Comparison of ENCODE assay signal across 14 cellular contexts in genomic region chr2:172921538-172922236, GRCh38.
DNase-seq lines count a peak whose midpoint lies in the region; ATAC-seq, FAIRE-seq and TF ChIP-seq lines count a peak whose summit lies in the region.
"Had no signal": no experiment of that assay in that cellular context is flagged by ENCODE, and none has a peak within 500 bp of the region (broad histone marks: within the 10 kb centered on the region; RNA-seq: fewer than 3 reads in every experiment).

No MANE protein-coding gene starts in this region.

- no peak overlapping the region for H2BK120ac ChIP-seq in IMR-90 (ENCODE audit: low read depth, low read length)

- H3K9me3 ChIP-seq in IMR-90 (ENCODE audit: control insufficient read depth, insufficient read depth, low read length) (no peaks in the 10 kb centered on the region), keratinocyte (ENCODE audit: control insufficient read depth, low read depth, low read length) (no peaks in the 10 kb centered on the region)
- H3K9me3 ChIP-seq: vagina had no signal

- H3K4me3 ChIP-seq in IMR-90 (ENCODE audit: insufficient read depth, low read depth, low read length) = no peak overlapping the region
- no peak overlapping the region for H3K4me3 ChIP-seq in keratinocyte (ENCODE audit: control insufficient read depth in 2 of 3, extremely low read depth in 1 of 3, insufficient read depth in 2 of 3, low read depth in 1 of 3, low read length in 3 of 3)
- H3K4me3 ChIP-seq: vagina had no signal

- H3K27me3 ChIP-seq in IMR-90 (ENCODE audit: control insufficient read depth, insufficient read depth, low read length) (no peaks in the 10 kb centered on the region), keratinocyte (ENCODE audit: control insufficient read depth, extremely low read depth, insufficient read depth, low read length) (no peaks in the 10 kb centered on the region)
- H3K27me3 ChIP-seq: vagina had no signal

- H4K91ac ChIP-seq in IMR-90 (ENCODE audit: insufficient read depth, low read depth, low read length) = no peak overlapping the region

- H3K79me1 ChIP-seq in IMR-90 (ENCODE audit: low read depth in 1 of 2, low read length in 2 of 2) = no peaks in the 10 kb centered on the region

- POLR2A ChIA-PET in IMR-90 (lab: Charles Lee; ENCODE audit: unreplicated experiment) (interaction anchor here (0.9 kb wide), 1 partner anchor 9 kb away, joined by 3 read pairs; no protein-coding TSS in a partner anchor), RWPE1 (lab: Yijun Ruan, JAX; ENCODE audit: low non-redundant PET) (interaction anchor here (0.7 kb wide), 1 partner anchor 97 kb away, joined by 3 read pairs; no protein-coding TSS in a partner anchor)

- H2BK5ac ChIP-seq in IMR-90 (ENCODE audit: low read depth, low read length, poor library complexity, severe bottlenecking) = no peak overlapping the region

- H3K27ac ChIP-seq in IMR-90 (ENCODE audit: insufficient read depth, low read length) (no peak overlapping the region), caudate nucleus (ENCODE audit: low read depth, low read length) (peak overlapping the region; percentile 85), keratinocyte (ENCODE audit: control insufficient read depth, insufficient read depth, low read length) (no peak overlapping the region), RWPE1 (no peak overlapping the region)
- H3K27ac ChIP-seq: epithelial cell of prostate, vagina had no signal

- H3K14ac ChIP-seq in IMR-90 (replicated peaks; ENCODE audit: low read depth, low read length) = no peak overlapping the region

- no peak overlapping the region for H2BK15ac ChIP-seq in IMR-90 (ENCODE audit: low read depth, low read length)

- H3K4ac ChIP-seq in IMR-90 (ENCODE audit: low read depth, low read length) = no peak overlapping the region

- ATAC-seq in IMR-90 (ENCODE audit: low read depth) = peak; percentile 89
- ATAC-seq in GM21390 (IDR thresholded peaks at IDR 0.05; ENCODE audit: unreplicated experiment) = no peak
- ATAC-seq: stimulated activated naive B cell treated with anti-CD40 and anti-IgM and Interleukin-4, amounts not matched to agents 10 μg/mL and 1 μg/mL and 100 μg/mL, for 72 hours had no signal

- H4K5ac ChIP-seq in IMR-90 (ENCODE audit: low read depth, low read length) = no peak overlapping the region

- no peak overlapping the region for H3K56ac ChIP-seq in IMR-90 (ENCODE audit: extremely low read depth, insufficient read depth, low read length)

- peak; percentile 88 for FAIRE-seq in keratinocyte (lab: Jason Lieb, UNC)
- no peak for FAIRE-seq in frontal cortex (lab: Jason Lieb, UNC)

- in situ Hi-C loops in ACHN (cut with HindIII; ENCODE audit: low pct_ligation_motif_present, low pct_unique_long_range_greater_than_20kb, low sequenced_read_pairs) = no loop called here
- in situ Hi-C loops in IMR-90 (cut with MboI; ENCODE audit: low sequenced_read_pairs) = no loop called here

- H3K4me1 ChIP-seq in IMR-90 (ENCODE audit: control insufficient read depth, insufficient read depth, low read length) = peaks cover 6% of the 10 kb centered on the region; the same call in 1 of the 2 replicates
- peaks cover 8% of the 10 kb centered on the region for H3K4me1 ChIP-seq in keratinocyte (ENCODE audit: control insufficient read depth, extremely low read depth, insufficient read depth, low read length)
- H3K4me1 ChIP-seq: vagina had no signal

- no peaks in the 10 kb centered on the region for H3K79me2 ChIP-seq in keratinocyte (ENCODE audit: control insufficient read depth, insufficient read depth, low read length)

- no peak overlapping the region for H2BK20ac ChIP-seq in IMR-90 (ENCODE audit: low read depth, low read length)

- intact Hi-C loops in IMR-90 (cut with micrococcal nuclease) = loop anchor here (5.0 kb wide), 1 partner anchor 39 kb away; no protein-coding TSS in a partner anchor

- H2AK9ac ChIP-seq in IMR-90 (replicated peaks; ENCODE audit: low read depth, low read length, poor library complexity) = no peak overlapping the region

- no peak for TF ChIP-seq POLR2A in IMR-90 (IDR thresholded peaks at IDR 0.05; ENCODE audit: low read depth, low read length)

- TF ChIP-seq CTCF in IMR-90 (conservative IDR thresholded peaks at IDR 0.05; ENCODE audit: low read depth, low read length) = no peak
- TF ChIP-seq CTCF in keratinocyte (optimal IDR thresholded peaks at IDR 0.05 in 1 of 3, IDR thresholded peaks at IDR 0.05 in 1 of 3, conservative IDR thresholded peaks at IDR 0.05 in 1 of 3; ENCODE audit: extremely low read depth in 1 of 3, insufficient read depth in 2 of 3, low read length in 3 of 3) = no peak
- no peak for TF ChIP-seq CTCF in RWPE1 (conservative IDR thresholded peaks at IDR 0.05; ENCODE audit: low read depth)

- H4K20me1 ChIP-seq in IMR-90 (ENCODE audit: insufficient read depth, low read length) (no peaks in the 10 kb centered on the region), keratinocyte (ENCODE audit: control insufficient read depth, extremely low read depth, insufficient read depth, low read length) (no peaks in the 10 kb centered on the region)

- no peak overlapping the region for H3K4me2 ChIP-seq in IMR-90 (ENCODE audit: low read depth, low read length)
- peak overlapping the region; percentile 15 for H3K4me2 ChIP-seq in keratinocyte (ENCODE audit: control insufficient read depth, extremely low read depth, insufficient read depth, low read depth, low read length)

- H2AK5ac ChIP-seq in IMR-90 (ENCODE audit: low read depth, low read length) = no peak overlapping the region

- no peak overlapping the region for H3K23ac ChIP-seq in IMR-90 (ENCODE audit: low read depth, low read length)

- H3K9ac ChIP-seq in IMR-90 (ENCODE audit: low read depth, low read length) (no peak overlapping the region), keratinocyte (ENCODE audit: control insufficient read depth, extremely low read depth, insufficient read depth, low read length) (no peak overlapping the region)

- peak; percentile 50 for DNase-seq in ACHN
- DNase-seq in IMR-90 = peak; percentile 78
- DNase-seq in caudate nucleus (lab: John Stamatoyannopoulos, UW) = peak in 1 of 61 donors; percentile 10
- no peak for DNase-seq in keratinocyte (ENCODE audit: low read depth, low spot score)
- DNase-seq in T-helper 2 cell = no peak
- no peak for DNase-seq in RWPE1 (ENCODE audit: low spot score)
- DNase-seq in frontal cortex (ENCODE audit: low spot score in 2 of 2) = no peak
- DNase-seq: activated T-cell treated with anti-CD3 and anti-CD28 coated beads, Interleukin-2, amount 50 U/mL, for 1 hour; retina; stimulated activated CD4-positive, alpha-beta T cell treated with anti-CD3 and anti-CD28 coated beads, Interleukin-4, amount 100 ng/mL, for 1 hour; stimulated activated naive B cell treated with anti-CD40 and anti-IgM and Interleukin-4, amounts not matched to agents 10 μg/mL and 1 μg/mL and 100 μg/mL, for 72 hours had no signal

- dilution Hi-C loops in IMR-90 (cut with HindIII; ENCODE audit: low sequenced_read_pairs, unreplicated experiment) (no loop called here), keratinocyte (cut with MboI; ENCODE audit: extremely low pct_ligation_motif_present, low sequenced_read_pairs) (loop anchor here (25.0 kb wide), 1 partner anchor 109 kb away; no protein-coding TSS in a partner anchor)

- H3K9me1 ChIP-seq in IMR-90 (ENCODE audit: insufficient read depth, low read length) (peaks cover 3% of the 10 kb centered on the region; the same call in 1 of the 2 replicates), keratinocyte (ENCODE audit: control insufficient read depth, extremely low read depth, insufficient read depth, low read length) (no peaks in the 10 kb centered on the region)

- no peak for TF ChIP-seq RAD21 in IMR-90 (IDR thresholded peaks at IDR 0.05; ENCODE audit: low read length)

- WGBS in IMR-90 (ENCODE audit: extremely low coverage in 2 of 2, insufficient read length in 1 of 2), 2 experiments = 57% methylated on average over 1 of the region's 6 CpGs; no CpG with 5 or more reads in 1 of the 2 experiments

- no peaks in the 10 kb centered on the region; the same call in 1 of the 2 replicates for H3K36me3 ChIP-seq in IMR-90 (ENCODE audit: control insufficient read depth, insufficient read depth, low read length)
- H3K36me3 ChIP-seq in keratinocyte (ENCODE audit: control insufficient read depth in 2 of 2, extremely low read depth in 1 of 2, insufficient read depth in 2 of 2, low read length in 2 of 2) = no peaks in the 10 kb centered on the region
- H3K36me3 ChIP-seq: vagina had no signal

- CTCF ChIA-PET in IMR-90 (lab: Yijun Ruan, JAX) (interaction anchor here (0.5 to 2.1 kb wide), 2 partner anchors 10 to 288 kb away, joined by 5 to 9 read pairs; no protein-coding TSS in a partner anchor), RWPE1 (lab: Yijun Ruan, JAX) (interaction anchor here (0.8 to 1.3 kb wide), 2 partner anchors 10 to 11 kb away, joined by 4 read pairs; no protein-coding TSS in a partner anchor)

- no TSS peak for BruUV-seq in IMR-90 (replicated peaks; lab: Mats Ljungman, UMichigan)

- no peak overlapping the region for H3K18ac ChIP-seq in IMR-90 (ENCODE audit: low read depth, low read length)

- H2AFZ ChIP-seq in IMR-90 (replicated peaks; ENCODE audit: low read length, poor library complexity) = no peak overlapping the region
- H2AFZ ChIP-seq in keratinocyte (ENCODE audit: control insufficient read depth, low read length) = no peak overlapping the region

- H4K8ac ChIP-seq in IMR-90 (ENCODE audit: low read depth in 2 of 2, low read length in 2 of 2) = no peak overlapping the region

TF ChIP-seq in IMR-90, 13 proteins besides CTCF, POLR2A, EP300 and RAD21:
- no peak for TF ChIP-seq CHD1 (IDR thresholded peaks at IDR 0.05; ENCODE audit: low read depth, low read length)
- no peak for TF ChIP-seq SMC3 (IDR thresholded peaks at IDR 0.05; ENCODE audit: low read depth, low read length)
- TF ChIP-seq MAFK (IDR thresholded peaks at IDR 0.05; ENCODE audit: low read depth, low read length) = no peak
- peak; percentile 62; the same call in 1 of the 2 replicates for TF ChIP-seq FOS (IDR thresholded peaks at IDR 0.05; ENCODE audit: low read depth, low read length)
- no peak for TF ChIP-seq RFX5 (IDR thresholded peaks at IDR 0.05; ENCODE audit: low read depth, low read length)

Comparison
In these comparisons a context has a peak if more than half of its experiments do, and no peak if none do; other contexts are left out.
1. DNase-seq: peak in ACHN (single experiment) and IMR-90 (single experiment); none in keratinocyte (single experiment), T-helper 2 cell (0 of 5), RWPE1 (single experiment) and frontal cortex (0 of 2).